In the genomic region with DNA sequence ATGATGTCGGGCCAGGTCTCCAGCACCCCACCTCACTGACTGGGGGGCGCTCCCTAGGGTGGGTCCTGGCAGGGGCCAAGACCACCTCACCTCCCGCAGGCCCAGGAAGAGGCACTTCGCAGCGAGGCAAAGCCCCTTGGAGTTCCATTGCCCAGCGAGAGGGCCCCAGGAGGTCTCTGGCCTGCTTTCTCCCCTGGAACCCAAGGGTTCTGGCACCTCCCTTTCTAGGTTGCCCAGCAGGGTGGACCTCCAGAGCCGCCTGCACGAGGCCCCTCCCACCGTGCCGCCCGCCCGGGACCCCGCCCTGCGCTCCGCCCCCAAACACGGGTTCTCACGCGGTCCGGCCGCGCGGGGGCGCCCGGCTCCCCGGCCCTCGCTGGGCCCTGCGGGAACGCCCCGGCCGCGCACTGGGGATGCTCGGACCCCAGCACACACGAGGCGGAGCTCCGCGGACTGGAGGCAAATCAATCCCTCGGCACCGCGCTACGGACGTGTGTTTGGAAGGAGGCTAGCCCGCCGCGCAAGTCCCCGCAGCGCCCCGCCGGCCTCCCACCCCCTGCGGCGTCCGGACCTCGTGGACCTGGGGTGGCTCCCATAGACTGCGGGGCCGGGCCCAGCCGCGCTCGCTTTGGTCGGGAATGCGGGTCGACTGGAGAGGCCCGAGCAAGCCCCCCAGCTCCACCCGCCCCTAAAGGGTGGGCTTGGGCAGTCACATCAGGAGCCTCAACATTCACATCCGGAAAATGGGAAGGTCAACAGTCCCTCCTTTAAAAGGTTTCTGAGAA, we compare ENCODE assay signal across 10 cellular contexts.
DNase-seq lines count a peak whose midpoint lies in the region; ATAC-seq lines count a peak whose summit lies in the region.
"Had no signal": no experiment of that assay in that cellular context is flagged by ENCODE, and none has a peak within 500 bp of the region (broad histone marks: within the 10 kb centered on the region; RNA-seq: fewer than 3 reads in every experiment).

No MANE protein-coding gene starts in this region.

- peak overlapping the region; percentile 70 for H2AFZ ChIP-seq in mesenchymal stem cell (ENCODE audit: low read depth, low read length)

- peaks cover 32 to 39% of the 10 kb centered on the region in 2 donors for H3K4me1 Mint-ChIP-seq in effector memory CD8-positive, alpha-beta T cell (ENCODE audit: low read depth in 2 of 2)

- H3K4ac ChIP-seq in mesenchymal stem cell (ENCODE audit: low read depth in 1 of 2, low read length in 2 of 2) = no peak overlapping the region

- H3K4me3 ChIP-seq in mesenchymal stem cell (ENCODE audit: insufficient read depth in 1 of 2, low read depth in 1 of 2, low read length in 2 of 2) = no peak overlapping the region
- H3K4me3 ChIP-seq: SK-N-MC had no signal

- H3K14ac ChIP-seq in mesenchymal stem cell (ENCODE audit: low read length in 2 of 2) = no peak overlapping the region

- H2BK120ac ChIP-seq in mesenchymal stem cell (ENCODE audit: low read depth, low read length) = no peak overlapping the region

- no peaks in the 10 kb centered on the region for H3K36me3 Mint-ChIP-seq in effector memory CD8-positive, alpha-beta T cell (ENCODE audit: insufficient read depth)

- H3K27me3 ChIP-seq in mesenchymal stem cell (ENCODE audit: control insufficient read depth in 1 of 2, insufficient read depth in 1 of 2, low read length in 2 of 2) = peaks cover 58 to 67% of the 10 kb centered on the region in 2 experiments

- no peak overlapping the region for H2AK5ac ChIP-seq in mesenchymal stem cell (ENCODE audit: low read length, severe bottlenecking)

- H3K9me3 Mint-ChIP-seq in effector memory CD8-positive, alpha-beta T cell = no peaks in the 10 kb centered on the region
- H3K9me3 Mint-ChIP-seq: stimulated activated naive CD8-positive, alpha-beta T cell treated with anti-CD3 and anti-CD28 coated beads, Interleukin-15, Interleukin-2, amounts not matched to agents 100 ng/mL and 50 ng/mL, for 24 hours had no signal

- peak; percentile 32 for DNase-seq in DMS53 treated with DMSO at 0.1 percent for 48 hours (lab: John Stamatoyannopoulos, UW; ENCODE audit: unreplicated experiment)
- peak; percentile 67 for DNase-seq in NAMALWA (ENCODE audit: low spot score)
- DNase-seq in activated CD4-positive, alpha-beta T cell treated with anti-CD3 and anti-CD28 coated beads, Interleukin-2, amount 50 U/mL, for 1 hour = peak; percentile 50
- DNase-seq in effector memory CD8-positive, alpha-beta T cell = peak; percentile 61 to 70 (median 63)
- DNase-seq in mesenchymal stem cell = peak; percentile 41
- DNase-seq in stimulated activated CD8-positive, alpha-beta memory T cell treated with anti-CD3 and anti-CD28 coated beads, Interleukin-4, amount 100 ng/mL, for 24 hours (ENCODE audit: low read depth) = peak; percentile 56

- WGBS in mesenchymal stem cell = 12% methylated on average over 63 of the region's 63 CpGs

- no peak overlapping the region for H4K91ac ChIP-seq in mesenchymal stem cell (ENCODE audit: low read length)

- H3K27ac Mint-ChIP-seq in effector memory CD8-positive, alpha-beta T cell = no peak overlapping the region
- H3K27ac Mint-ChIP-seq: stimulated activated naive CD8-positive, alpha-beta T cell treated with anti-CD3 and anti-CD28 coated beads, Interleukin-15, Interleukin-2, amounts not matched to agents 100 ng/mL and 50 ng/mL, for 24 hours had no signal

- H3K4me3 Mint-ChIP-seq in effector memory CD8-positive, alpha-beta T cell = peak overlapping the region in 1 of 2 donors; percentile 52

- H3K36me3 ChIP-seq in mesenchymal stem cell (ENCODE audit: control insufficient read depth in 1 of 2, insufficient read depth in 2 of 2, low read depth in 1 of 2, low read length in 2 of 2) = no peaks in the 10 kb centered on the region

- H3K9me3 ChIP-seq in mesenchymal stem cell (ENCODE audit: control insufficient read depth, low read length) = no peaks in the 10 kb centered on the region

- H2BK12ac ChIP-seq in mesenchymal stem cell (ENCODE audit: low read length in 2 of 2) = no peak overlapping the region

- peak overlapping the region; percentile 18 for H2BK15ac ChIP-seq in mesenchymal stem cell (ENCODE audit: low read depth, poor library complexity, severe bottlenecking)

- H3K9ac ChIP-seq in mesenchymal stem cell (ENCODE audit: low read length) = no peak overlapping the region

- no peak overlapping the region for H2BK5ac ChIP-seq in mesenchymal stem cell (ENCODE audit: low read depth, low read length, poor library complexity, severe bottlenecking)

- H3K79me1 ChIP-seq in mesenchymal stem cell (replicated peaks; ENCODE audit: low read length, poor library complexity, severe bottlenecking) = no peaks in the 10 kb centered on the region

- no peak overlapping the region for H3K23ac ChIP-seq in mesenchymal stem cell (ENCODE audit: low read length in 2 of 2)

- peak overlapping the region; percentile 48 for H3K4me2 ChIP-seq in mesenchymal stem cell (ENCODE audit: low read length, poor library complexity, severe bottlenecking)

- H3K27me3 Mint-ChIP-seq in effector memory CD8-positive, alpha-beta T cell = no peaks in the 10 kb centered on the region

- H3K18ac ChIP-seq in mesenchymal stem cell (ENCODE audit: low read depth in 1 of 2, low read length in 2 of 2) = peak overlapping the region in 1 of 2 experiments; percentile 48

- H3K27ac ChIP-seq in mesenchymal stem cell (ENCODE audit: low read length, poor library complexity, severe bottlenecking) = no peak overlapping the region
- H3K27ac ChIP-seq: SK-N-MC had no signal

- H4K8ac ChIP-seq in mesenchymal stem cell (ENCODE audit: low read length) = no peak overlapping the region

- ATAC-seq in effector memory CD8-positive, alpha-beta T cell (replicated peaks) = peak; percentile 65
- ATAC-seq in GM19397 (IDR thresholded peaks at IDR 0.05; ENCODE audit: unreplicated experiment) (no peak), HG03432 (IDR thresholded peaks at IDR 0.05; ENCODE audit: unreplicated experiment) (no peak)

- peaks cover 8% of the 10 kb centered on the region for H3K4me1 ChIP-seq in mesenchymal stem cell (ENCODE audit: control insufficient read depth, insufficient read depth, low read depth, low read length)
